In the genomic region with DNA sequence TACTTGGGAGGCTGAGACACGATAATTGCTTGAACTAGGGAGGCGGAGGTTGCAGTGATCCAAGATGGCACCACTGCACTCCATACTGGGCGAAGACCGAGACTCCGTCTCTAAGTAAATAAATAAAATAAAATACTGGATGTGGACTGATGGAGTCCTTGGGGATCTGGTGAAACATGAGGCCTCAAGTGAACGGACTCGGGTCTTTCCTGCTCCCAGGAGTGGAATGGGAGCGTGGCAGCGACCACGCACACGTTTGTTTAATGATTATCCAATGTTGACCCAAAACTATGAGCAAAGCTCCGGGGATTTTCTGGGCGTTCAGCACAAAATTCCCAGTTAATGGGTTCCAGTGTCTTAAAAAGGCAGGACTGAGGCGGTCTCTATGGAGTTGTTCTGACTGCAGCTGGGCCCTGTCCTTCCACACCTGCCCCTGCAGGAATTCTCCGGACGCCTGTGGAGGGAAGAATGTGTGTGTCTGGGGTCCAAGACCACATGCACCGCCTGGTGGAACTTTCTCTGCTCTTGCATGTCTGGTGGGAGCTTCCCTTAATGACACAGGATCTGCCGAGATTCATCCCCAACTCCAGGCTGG, we compare ENCODE assay signal across 14 cellular contexts. TPM values are rescaled to one million over a fixed set of nuclear protein-coding genes. Genes with fewer than 3 reads are reported as not detected.
DNase-seq lines count a peak whose midpoint lies in the region; ATAC-seq, FAIRE-seq and TF ChIP-seq lines count a peak whose summit lies in the region.
"Had no signal": no experiment of that assay in that cellular context is flagged by ENCODE, and none has a peak within 500 bp of the region (broad histone marks: within the 10 kb centered on the region; RNA-seq: fewer than 3 reads in every experiment).

No MANE protein-coding gene starts in this region.

- intact Hi-C loops in ascending aorta (cut with DNase I) (loop anchor here (2.0 to 10.0 kb wide), 3 partner anchors 22 to 130 kb away; partner anchors contain the start of gene PSMB7), left ventricle myocardium superior (cut with micrococcal nuclease) (no loop called here), prostate gland (cut with DNase I) (no loop called here), aorta (cut with DNase I) (loop anchor here in 1 of 2 donors (2.0 kb wide), 1 partner anchor 26 kb away; no protein-coding TSS in a partner anchor)

- FAIRE-seq in HTR-8/SVneo (lab: Jason Lieb, UNC): no peak

- CTCF ChIA-PET in AG04450 (lab: Charles Lee): no interaction called here

- TF ChIP-seq POLR2A in prostate gland (IDR thresholded peaks at IDR 0.05): no peak

- H3K36me3 ChIP-seq in ascending aorta (no peaks in the 10 kb centered on the region), prostate gland (no peaks in the 10 kb centered on the region), aorta (ENCODE audit: control insufficient read depth in 1 of 2, insufficient read depth in 2 of 2, low read length in 1 of 2) (no peaks in the 10 kb centered on the region), BE2C (no peaks in the 10 kb centered on the region)
- H3K36me3 ChIP-seq: HAP-1 had no signal

- WGBS in prostate gland: 67% methylated on average over 18 of the region's 18 CpGs
- 52 to 63% methylated on average over 18 of the region's 18 CpGs for WGBS in aorta, 2 donors

- DNase-seq in AG04450 (ENCODE audit: low read depth, low spot score) (no peak), ascending aorta (ENCODE audit: low spot score in 2 of 2) (no peak), left ventricle myocardium superior (peak; percentile 77), prostate gland (ENCODE audit: low spot score) (no peak), aorta (no peak), HTR-8/SVneo (ENCODE audit: insufficient read length, low spot score) (no peak), BE2C (no peak), NOMO-1 (lab: John Stamatoyannopoulos, UW; ENCODE audit: unreplicated experiment in 2 of 2) (no peak)
- DNase-seq: activated naive CD8-positive, alpha-beta T cell treated with anti-CD3 and anti-CD28 coated beads for 36 hours; mesendoderm; NCI-H524 treated with DMSO at 0.1 percent for 48 hours; stimulated activated naive CD8-positive, alpha-beta T cell treated with anti-CD3 and anti-CD28 coated beads, Interleukin-15, amount 100 ng/mL, for 72 hours; SW 1271 had no signal

- ATAC-seq in left ventricle myocardium superior (peak; percentile 61), aorta (ENCODE audit: low FRiP score) (no peak)
- ATAC-seq: stimulated activated naive CD8-positive, alpha-beta T cell treated with anti-CD3 and anti-CD28 coated beads, Interleukin-15, amount 100 ng/mL, for 72 hours had no signal

- 0 out of 2 replicates have a peak, but pooled peaks have one; percentile 19 for TF ChIP-seq CTCF in AG04450 (IDR thresholded peaks at IDR 0.05; ENCODE audit: low read depth, low read length)
- no peak for TF ChIP-seq CTCF in ascending aorta (IDR thresholded peaks at IDR 0.05)
- no peak for TF ChIP-seq CTCF in prostate gland (IDR thresholded peaks at IDR 0.05)
- no peak for TF ChIP-seq CTCF in BE2C (IDR thresholded peaks at IDR 0.05; ENCODE audit: low read depth, low read length)

- H3K4me1 ChIP-seq in ascending aorta (peaks cover 26 to 68% of the 10 kb centered on the region in 2 donors), prostate gland (replicated peaks) (peaks cover 16% of the 10 kb centered on the region), aorta (ENCODE audit: control insufficient read depth in 1 of 2, insufficient read depth in 2 of 2, low read length in 2 of 2) (peaks cover 0 to 4% of the 10 kb centered on the region in 2 donors), BE2C (no peaks in the 10 kb centered on the region)
- H3K4me1 ChIP-seq: HAP-1 had no signal

- H3K4me3 ChIP-seq in AG04450 (ENCODE audit: low read depth, low read length) (no peak overlapping the region), ascending aorta (no peak overlapping the region), prostate gland (no peak overlapping the region), aorta (ENCODE audit: low read length in 2 of 2) (no peak overlapping the region), BE2C (ENCODE audit: low read depth, low read length) (no peak overlapping the region)
- H3K4me3 ChIP-seq: HAP-1 had no signal

- H3K9me3 ChIP-seq in AG04450 (ENCODE audit: control insufficient read depth, insufficient read depth, low read length): no peaks in the 10 kb centered on the region; the same call in 1 of the 2 replicates
- no peaks in the 10 kb centered on the region for H3K9me3 ChIP-seq in ascending aorta
- H3K9me3 ChIP-seq in prostate gland: no peaks in the 10 kb centered on the region
- H3K9me3 ChIP-seq in aorta (ENCODE audit: control insufficient read depth, low read length): no peaks in the 10 kb centered on the region
- H3K9me3 ChIP-seq in BE2C: no peaks in the 10 kb centered on the region
- H3K9me3 ChIP-seq: HAP-1 had no signal

- no peaks in the 10 kb centered on the region for H3K27me3 ChIP-seq in AG04450 (ENCODE audit: control insufficient read depth, insufficient read depth, low read length)
- no peaks in the 10 kb centered on the region for H3K27me3 ChIP-seq in ascending aorta
- no peaks in the 10 kb centered on the region for H3K27me3 ChIP-seq in prostate gland (replicated peaks; ENCODE audit: insufficient read depth)
- H3K27me3 ChIP-seq in aorta (ENCODE audit: control insufficient read depth in 1 of 2, insufficient read depth in 2 of 2, low read length in 1 of 2): no peaks in the 10 kb centered on the region
- no peaks in the 10 kb centered on the region for H3K27me3 ChIP-seq in BE2C

- POLR2A ChIA-PET in AG04450 (lab: Yijun Ruan, JAX): interaction anchor here (2.3 kb wide), 1 partner anchor 22 kb away, joined by 12 read pairs; no protein-coding TSS in a partner anchor

- H3K27ac ChIP-seq in AG04450 (ENCODE audit: low read depth, low read length) (peak overlapping the region; percentile 100), ascending aorta (peak overlapping the region; percentile 88 to 93), prostate gland (peak overlapping the region; percentile 72 to 74), aorta (ENCODE audit: low read depth in 1 of 2, low read length in 2 of 2) (peak overlapping the region in 1 of 2 donors; percentile 87)

RNA-seq across cellular contexts. Expression of gene NEK6, which starts 26.6 kb away (rescaled TPM):
- polyA plus RNA-seq in AG04450 (2011; rRNA removed) (128 and 163 TPM in 2 replicates), aorta (10 to 100 TPM in 1 of 2 donors, 1 to 10 TPM in 1; 8.2 to 13.4 TPM)
- 189 and 242 TPM in 2 replicates for polyA minus RNA-seq in AG04450 (2011; rRNA and poly(A)+ RNA removed)
- total RNA-seq in ascending aorta (6.7 TPM), left ventricle myocardium superior (7.7 TPM), prostate gland (10 to 100 TPM; 32.3 to 44.2 TPM), aorta (10 to 100 TPM; 60.5 to 72.8 TPM)
- 0.46 TPM for polyA plus RNA-seq in BE2C (2012; ENCODE audit: insufficient read depth, insufficient read length, low read depth)
